In the genomic region with DNA sequence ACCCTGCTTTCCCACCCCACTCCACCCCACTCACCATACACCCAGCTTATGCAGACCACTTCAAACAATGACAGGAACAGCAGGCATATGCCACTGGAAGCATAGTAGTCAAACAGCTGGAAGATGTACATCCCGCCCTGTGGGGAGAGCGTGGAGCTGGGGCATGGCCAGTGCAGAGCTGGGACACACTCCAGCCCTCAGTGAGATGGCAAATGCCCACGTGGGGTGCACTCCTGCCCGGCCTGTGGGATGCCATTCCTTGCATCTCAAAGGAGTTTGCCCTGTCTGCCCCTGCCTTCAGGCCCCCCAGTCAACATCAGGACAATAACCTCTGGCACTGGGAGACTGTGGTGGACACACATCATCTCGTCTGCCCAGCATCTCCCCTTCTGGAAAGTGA, we compare ENCODE assay signal across 22 cellular contexts. TPM values are rescaled to one million over a fixed set of nuclear protein-coding genes. Genes with fewer than 3 reads are reported as not detected.
"Had no signal": no experiment of that assay in that cellular context is flagged by ENCODE, and none has a peak within 500 bp of the region (broad histone marks: within the 10 kb centered on the region; RNA-seq: fewer than 3 reads in every experiment).

No MANE protein-coding gene starts in this region.

- H3K4me2 ChIP-seq: SK-N-SH had no signal

- DNase-seq: KBM-7, MV-4-11, NCI-H1092, NCI-H1105 treated with DMSO at 0.1 percent for 48 hours, NCI-H1417 treated with DMSO at 0.1 percent for 48 hours, NCI-H146, NCI-H1694 treated with DMSO at 0.1 percent for 48 hours, NCI-H1930, NCI-H2081, NCI-H2107, NCI-H2227 treated with DMSO at 0.1 percent for 48 hours, NCI-H524, NCI-H526 treated with DMSO at 0.1 percent for 48 hours, NCI-H748 treated with DMSO at 0.1 percent for 48 hours, RPMI8226, SHP77, SK-N-SH, SW 1271 had no signal

- H3K9me3 ChIP-seq: SK-N-SH had no signal

- H3K9ac ChIP-seq: SK-N-SH had no signal

- H3K27ac ChIP-seq: HL-60 had no signal

RNA-seq across cellular contexts. Expression of gene SLC6A12, which starts 18.8 kb away (rescaled TPM):
- total RNA-seq: LHCN-M2, MCF 10A, NCI-H460 had no signal
